Comparison of ENCODE assay signal across 8 cellular contexts in genomic region chr10:101354584-101355070, GRCh38. TPM values are rescaled to one million over a fixed set of nuclear protein-coding genes. Genes with fewer than 3 reads are reported as not detected.
DNase-seq lines count a peak whose midpoint lies in the region; ATAC-seq and TF ChIP-seq lines count a peak whose summit lies in the region.

No MANE protein-coding gene starts in this region.

- peaks cover 19 to 44% (median 31%) of the 10 kb centered on the region in 4 donors for H3K4me1 Mint-ChIP-seq in CD4-positive, CD25-positive, alpha-beta regulatory T cell

- peak overlapping the region; percentile 93 to 99 (median 97) for H3K4me3 Mint-ChIP-seq in CD4-positive, CD25-positive, alpha-beta regulatory T cell

- no peaks in the 10 kb centered on the region for H3K36me3 ChIP-seq in CD4-positive, CD25-positive, alpha-beta regulatory T cell (ENCODE audit: control insufficient read depth, insufficient read depth, low read length)
- H3K36me3 ChIP-seq in ascending aorta, result no peaks in the 10 kb centered on the region
- no peaks in the 10 kb centered on the region for H3K36me3 ChIP-seq in subcutaneous abdominal adipose tissue (ENCODE audit: control insufficient read depth in 5 of 5, insufficient read depth in 5 of 5, low read length in 5 of 5)

- no peaks in the 10 kb centered on the region for H3K9me3 ChIP-seq in CD4-positive, CD25-positive, alpha-beta regulatory T cell (ENCODE audit: control insufficient read depth in 2 of 2, low read length in 2 of 2)
- no peaks in the 10 kb centered on the region for H3K9me3 ChIP-seq in ascending aorta
- H3K9me3 ChIP-seq in subcutaneous abdominal adipose tissue (ENCODE audit: control insufficient read depth in 5 of 5, low read length in 5 of 5), result no peaks in the 10 kb centered on the region

- H3K4me1 ChIP-seq in CD4-positive, CD25-positive, alpha-beta regulatory T cell (ENCODE audit: control insufficient read depth, insufficient read depth, low read length, poor library complexity, severe bottlenecking), result peaks cover 10% of the 10 kb centered on the region
- H3K4me1 ChIP-seq in ascending aorta, result peaks cover 0 to 13% of the 10 kb centered on the region in 2 donors
- peaks cover 4 to 18% (median 15%) of the 10 kb centered on the region in 5 donors for H3K4me1 ChIP-seq in subcutaneous abdominal adipose tissue (ENCODE audit: control insufficient read depth in 5 of 5, insufficient read depth in 5 of 5, low read length in 5 of 5)

- H3K36me3 Mint-ChIP-seq in CD4-positive, CD25-positive, alpha-beta regulatory T cell, result peaks cover 15% of the 10 kb centered on the region

- H3K27me3 Mint-ChIP-seq in CD4-positive, CD25-positive, alpha-beta regulatory T cell, result peaks cover 14% of the 10 kb centered on the region

- H3K27ac Mint-ChIP-seq in CD4-positive, CD25-positive, alpha-beta regulatory T cell, result peak overlapping the region; percentile 74 to 97 (median 97)

- peak overlapping the region; percentile 87 for H3K4me3 ChIP-seq in CD4-positive, CD25-positive, alpha-beta regulatory T cell (ENCODE audit: low read depth, low read length)
- H3K4me3 ChIP-seq in ascending aorta, result peak overlapping the region; percentile 80 to 86
- H3K4me3 ChIP-seq in subcutaneous abdominal adipose tissue (ENCODE audit: low read depth in 1 of 5, low read length in 5 of 5), result peak overlapping the region; percentile 67 to 96 (median 89)

- H3K27ac ChIP-seq in CD4-positive, CD25-positive, alpha-beta regulatory T cell (ENCODE audit: insufficient read depth, low read length, poor library complexity, severe bottlenecking), result peak overlapping the region; percentile 85
- H3K27ac ChIP-seq in ascending aorta, result peak overlapping the region; percentile 83 to 84
- H3K27ac ChIP-seq in subcutaneous abdominal adipose tissue (ENCODE audit: low read depth, low read length), result peak overlapping the region; percentile 76

- intact Hi-C loops in ascending aorta (cut with DNase I), result loop anchor here (5.0 to 10.0 kb wide), 5 partner anchors 218 to 1150 kb away; partner anchors contain the start of genes ACTR1A, DPCD, HPS6 and POLL

- no peak for DNase-seq in CD4-positive, CD25-positive, alpha-beta regulatory T cell
- DNase-seq in ascending aorta (ENCODE audit: low spot score in 2 of 2) (no peak), inferior parietal cortex (ENCODE audit: extremely low spot score) (peak; percentile 5), mucosa of gallbladder (ENCODE audit: low spot score) (no peak), NCI-H69 (lab: John Stamatoyannopoulos, UW) (no peak)
- DNase-seq in central memory CD4-positive, alpha-beta T cell, result no peak

- peaks cover 10% of the 10 kb centered on the region for H3K27me3 ChIP-seq in CD4-positive, CD25-positive, alpha-beta regulatory T cell (ENCODE audit: control insufficient read depth, insufficient read depth, low read length)
- H3K27me3 ChIP-seq in ascending aorta (no peaks in the 10 kb centered on the region), subcutaneous abdominal adipose tissue (ENCODE audit: control insufficient read depth in 5 of 5, insufficient read depth in 4 of 5, low read length in 5 of 5) (peaks cover 0 to 4% (median 0%) of the 10 kb centered on the region in 5 donors)

- H3K9me3 Mint-ChIP-seq in CD4-positive, CD25-positive, alpha-beta regulatory T cell, result peaks cover 0 to 4% (median 0%) of the 10 kb centered on the region in 7 donors

- no peak for ATAC-seq in CD4-positive, CD25-positive, alpha-beta regulatory T cell (ENCODE audit: low read depth in 2 of 2)
- ATAC-seq in HG03064 (IDR thresholded peaks at IDR 0.05; ENCODE audit: low read depth, unreplicated experiment), result peak; percentile 12

- TF ChIP-seq CTCF in ascending aorta (IDR thresholded peaks at IDR 0.05), result no peak

- peak overlapping the region; percentile 33 to 98 (median 93) for H3K9ac ChIP-seq in subcutaneous abdominal adipose tissue (ENCODE audit: low read length in 5 of 5)

RNA-seq across cellular contexts. Expression of gene BTRC, which starts 0.7 kb away (rescaled TPM):
- total RNA-seq in CD4-positive, CD25-positive, alpha-beta regulatory T cell, result 17.8 TPM
- 1 to 10 TPM; 6.1 to 9.6 (median 8.1) TPM for polyA plus RNA-seq in CD4-positive, CD25-positive, alpha-beta regulatory T cell
- total RNA-seq in ascending aorta (0.96 TPM), mucosa of gallbladder (31.0 TPM)
